8 cellular contexts compared by ENCODE assay signal in the genomic region with DNA sequence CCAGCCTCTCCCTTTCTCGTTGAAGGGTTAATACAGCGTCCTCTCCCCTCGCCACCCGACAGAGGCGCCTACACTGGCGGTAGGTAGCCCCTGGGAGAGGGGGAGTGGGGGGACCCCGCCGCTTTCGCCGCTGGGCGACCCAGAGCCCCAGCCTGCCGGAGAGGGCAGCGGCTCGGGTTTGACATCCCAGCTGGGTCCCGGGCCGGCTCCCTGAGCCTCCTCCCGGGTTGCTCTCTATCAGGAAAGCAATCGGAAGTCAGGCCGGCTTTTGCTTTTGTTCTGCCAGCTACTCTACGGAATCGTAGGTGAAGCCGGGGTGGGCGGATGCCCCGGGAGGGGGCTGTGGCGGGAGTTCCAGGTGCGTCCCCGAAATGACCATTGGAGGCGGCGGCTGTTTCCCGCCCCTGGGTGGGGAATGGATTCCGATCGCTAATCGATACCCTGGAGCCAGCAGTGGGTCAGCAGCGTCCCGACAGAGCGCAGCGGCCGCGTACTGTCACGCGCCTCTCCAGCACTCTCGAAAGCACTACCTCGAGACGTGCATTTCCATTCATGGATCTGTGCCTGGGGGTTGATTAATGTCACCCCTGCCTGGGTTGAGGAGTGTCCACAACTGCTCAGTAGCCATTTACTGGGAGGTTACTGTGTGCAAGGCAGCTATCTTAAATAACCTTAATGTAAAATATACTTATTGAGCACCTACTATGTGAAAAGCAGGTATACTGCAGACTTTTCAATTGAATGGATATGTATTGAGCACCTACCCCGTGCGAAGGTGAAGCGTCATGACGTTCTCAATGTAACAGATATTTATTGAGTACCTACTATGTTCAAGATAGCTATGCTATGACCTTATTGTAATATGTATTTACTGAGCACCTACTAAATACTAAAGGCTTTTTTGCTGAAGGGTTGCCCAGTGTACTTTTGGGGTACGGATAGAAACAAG. TPM values are rescaled to one million over a fixed set of nuclear protein-coding genes. Genes with fewer than 3 reads are reported as not detected.
DNase-seq lines count a peak whose midpoint lies in the region; ATAC-seq, FAIRE-seq and TF ChIP-seq lines count a peak whose summit lies in the region.

No MANE protein-coding gene starts in this region.

- no peak for TF ChIP-seq POLR2A in GM12891 (IDR thresholded peaks at IDR 0.05; ENCODE audit: low read depth, low read length)

- peak; percentile 19 for DNase-seq in GM12891 (ENCODE audit: insufficient read length, low spot score)
- peak; percentile 31 for DNase-seq in NCI-H526 treated with DMSO at 0.1 percent for 48 hours (lab: John Stamatoyannopoulos, UW)
- no peak for DNase-seq in epithelial cell of proximal tubule (ENCODE audit: low read depth)
- DNase-seq in neural crest cell (ENCODE audit: low read depth, low spot score): peak; percentile 22
- no peak for DNase-seq in NCI-H2196 treated with DMSO at 0.1 percent for 48 hours (lab: John Stamatoyannopoulos, UW; ENCODE audit: unreplicated experiment)
- DNase-seq in H4 (ENCODE audit: low spot score): no peak

- no peak for FAIRE-seq in GM12891 (lab: Jason Lieb, UNC)

- TF ChIP-seq CTCF in epithelial cell of proximal tubule (conservative IDR thresholded peaks at IDR 0.05; ENCODE audit: low read depth, low read length) (no peak), neural crest cell (conservative IDR thresholded peaks at IDR 0.05) (no peak)

- H3K27ac Mint-ChIP-seq in neural crest cell (ENCODE audit: unreplicated experiment): no peak overlapping the region

- no peak for ATAC-seq in HG02588 (IDR thresholded peaks at IDR 0.05; ENCODE audit: unreplicated experiment)
- ATAC-seq in GM21737 (IDR thresholded peaks at IDR 0.05; ENCODE audit: unreplicated experiment): no peak

- H3K36me3 Mint-ChIP-seq in neural crest cell (ENCODE audit: low read depth): peaks cover 1% of the 10 kb centered on the region

- peaks cover 10% of the 10 kb centered on the region for H3K4me1 Mint-ChIP-seq in neural crest cell

- peaks cover 48% of the 10 kb centered on the region for H3K27me3 Mint-ChIP-seq in neural crest cell (ENCODE audit: low read depth)

- H3K9me3 Mint-ChIP-seq in neural crest cell: peaks cover 2% of the 10 kb centered on the region

- peak overlapping the region; percentile 88 for H3K4me3 Mint-ChIP-seq in neural crest cell

- H3K4me3 ChIP-seq in epithelial cell of proximal tubule (ENCODE audit: low read depth, low read length): peak overlapping the region; percentile 51

TF ChIP-seq in GM12891, 5 proteins besides CTCF, POLR2A, EP300 and RAD21:
- TF ChIP-seq POU2F2 (IDR thresholded peaks at IDR 0.05; ENCODE audit: low read depth, low read length) (no peak), POLR2AphosphoS5 (IDR thresholded peaks at IDR 0.05; ENCODE audit: low read depth, low read length) (no peak), PAX5 (IDR thresholded peaks at IDR 0.05; ENCODE audit: insufficient read depth, low read length, severe bottlenecking) (no peak), TAF1 (IDR thresholded peaks at IDR 0.05; ENCODE audit: low read depth, low read length) (no peak), SPI1 (IDR thresholded peaks at IDR 0.05; ENCODE audit: low read depth, low read length) (no peak)

RNA-seq across cellular contexts. Expression of a gene that starts 1.1 kb away (rescaled TPM):
- polyA plus RNA-seq in GM12891 (2012; ENCODE audit: low read depth, missing spikeins): 0.06 TPM
- total RNA-seq in epithelial cell of proximal tubule: 0.36 and 1.3 TPM in 2 replicates
- 9.1 and 9.3 TPM in 2 replicates for total RNA-seq in neural crest cell
- total RNA-seq in H4 (2014; rRNA removed; shearing (Covaris generic)): 0.10 TPM in 1 of 2 replicates, not detected in the other

Comparison
In these comparisons a context has a peak if more than half of its experiments do, and no peak if none do; other contexts are left out.
1. DNase-seq: peak in GM12891 (single experiment), NCI-H526 treated with DMSO at 0.1 percent for 48 hours (single experiment) and neural crest cell (single experiment); none in epithelial cell of proximal tubule (single experiment), NCI-H2196 treated with DMSO at 0.1 percent for 48 hours (single experiment) and H4 (single experiment).